In genomic region chr5:143426437-143426991, GRCh38 we compare ENCODE assay signal across 11 cellular contexts. TPM values are rescaled to one million over a fixed set of nuclear protein-coding genes. Genes with fewer than 3 reads are reported as not detected.
DNase-seq lines count a peak whose midpoint lies in the region; ATAC-seq and TF ChIP-seq lines count a peak whose summit lies in the region.
"Had no signal": no experiment of that assay in that cellular context is flagged by ENCODE, and none has a peak within 500 bp of the region (broad histone marks: within the 10 kb centered on the region; RNA-seq: fewer than 3 reads in every experiment).

No MANE protein-coding gene starts in this region.

- no peaks in the 10 kb centered on the region for H3K9me3 ChIP-seq in CD4-positive, CD25-positive, alpha-beta regulatory T cell (ENCODE audit: control insufficient read depth in 2 of 2, low read length in 2 of 2)
- H3K9me3 ChIP-seq in heart left ventricle = no peaks in the 10 kb centered on the region
- H3K9me3 ChIP-seq in esophagus muscularis mucosa = no peaks in the 10 kb centered on the region

- no peak overlapping the region for H3K27ac ChIP-seq in CD4-positive, CD25-positive, alpha-beta regulatory T cell (ENCODE audit: insufficient read depth, low read length, poor library complexity, severe bottlenecking)
- H3K27ac ChIP-seq in heart left ventricle (no peak overlapping the region), esophagus muscularis mucosa (replicated peaks in 1 of 4) (no peak overlapping the region)

- peaks cover 3% of the 10 kb centered on the region for H3K36me3 Mint-ChIP-seq in CD4-positive, CD25-positive, alpha-beta regulatory T cell
- no peaks in the 10 kb centered on the region for H3K36me3 Mint-ChIP-seq in endothelial cell (ENCODE audit: low read depth, unreplicated experiment)

- peaks cover 0 to 2% (median 0%) of the 10 kb centered on the region in 7 donors for H3K9me3 Mint-ChIP-seq in CD4-positive, CD25-positive, alpha-beta regulatory T cell
- no peaks in the 10 kb centered on the region for H3K9me3 Mint-ChIP-seq in endothelial cell (ENCODE audit: unreplicated experiment)

- intact Hi-C loops in heart left ventricle (cut with DNase I) (no loop called here), esophagus muscularis mucosa (cut with DNase I) (no loop called here)

- H3K27me3 ChIP-seq in CD4-positive, CD25-positive, alpha-beta regulatory T cell (ENCODE audit: control insufficient read depth, insufficient read depth, low read length) = no peaks in the 10 kb centered on the region
- H3K27me3 ChIP-seq in heart left ventricle (no peaks in the 10 kb centered on the region), esophagus muscularis mucosa (no peaks in the 10 kb centered on the region)

- peaks cover 6 to 28% (median 19%) of the 10 kb centered on the region in 4 donors for H3K4me1 Mint-ChIP-seq in CD4-positive, CD25-positive, alpha-beta regulatory T cell
- H3K4me1 Mint-ChIP-seq in endothelial cell (ENCODE audit: unreplicated experiment) = no peaks in the 10 kb centered on the region

- H3K4me3 ChIP-seq in CD4-positive, CD25-positive, alpha-beta regulatory T cell (ENCODE audit: low read depth, low read length) = no peak overlapping the region
- H3K4me3 ChIP-seq in heart left ventricle (no peak overlapping the region), esophagus muscularis mucosa (no peak overlapping the region)

- no peak for TF ChIP-seq CTCF in heart left ventricle (IDR thresholded peaks at IDR 0.05)
- no peak for TF ChIP-seq CTCF in endothelial cell (IDR thresholded peaks at IDR 0.05; ENCODE audit: unreplicated experiment)
- TF ChIP-seq CTCF in esophagus muscularis mucosa (IDR thresholded peaks at IDR 0.05) = no peak

- peaks cover 5% of the 10 kb centered on the region for H3K4me1 ChIP-seq in CD4-positive, CD25-positive, alpha-beta regulatory T cell (ENCODE audit: control insufficient read depth, insufficient read depth, low read length, poor library complexity, severe bottlenecking)
- H3K4me1 ChIP-seq in heart left ventricle (peaks cover 0 to 19% (median 0%) of the 10 kb centered on the region in 12 donors), esophagus muscularis mucosa (no peaks in the 10 kb centered on the region)

- no peak for TF ChIP-seq EP300 in esophagus muscularis mucosa (IDR thresholded peaks at IDR 0.05)

- peak overlapping the region in 2 of 3 donors; percentile 27 to 89 for H3K27ac Mint-ChIP-seq in CD4-positive, CD25-positive, alpha-beta regulatory T cell
- H3K27ac Mint-ChIP-seq in endothelial cell (ENCODE audit: unreplicated experiment) = no peak overlapping the region

- WGBS in heart left ventricle, 4 donors = 91 to 93% (median 92%) methylated on average over 9 of the region's 9 CpGs
- WGBS in esophagus muscularis mucosa = 79% methylated on average over 9 of the region's 9 CpGs

- no peaks in the 10 kb centered on the region for H3K36me3 ChIP-seq in CD4-positive, CD25-positive, alpha-beta regulatory T cell (ENCODE audit: control insufficient read depth, insufficient read depth, low read length)
- H3K36me3 ChIP-seq in heart left ventricle = no peaks in the 10 kb centered on the region
- H3K36me3 ChIP-seq in esophagus muscularis mucosa = no peaks in the 10 kb centered on the region

- DNase-seq in CD4-positive, CD25-positive, alpha-beta regulatory T cell = no peak
- DNase-seq in NCI-H2107 treated with DMSO at 0.1 percent for 48 hours (lab: John Stamatoyannopoulos, UW; ENCODE audit: unreplicated experiment) = no peak
- DNase-seq in heart left ventricle = no peak
- DNase-seq in endothelial cell (ENCODE audit: low spot score) = no peak
- DNase-seq in esophagus muscularis mucosa (ENCODE audit: extremely low spot score) = no peak
- DNase-seq: IMR-90, islet precursor cell, NCI-H2029 treated with DMSO at 0.1 percent for 48 hours had no signal

- TF ChIP-seq POLR2A in heart left ventricle (IDR thresholded peaks at IDR 0.05) (no peak), esophagus muscularis mucosa (IDR thresholded peaks at IDR 0.05; ENCODE audit: low read depth) (no peak)

- H3K27me3 Mint-ChIP-seq in CD4-positive, CD25-positive, alpha-beta regulatory T cell = no peaks in the 10 kb centered on the region
- no peaks in the 10 kb centered on the region for H3K27me3 Mint-ChIP-seq in endothelial cell (ENCODE audit: unreplicated experiment)

- peak in 1 of 2 donors; percentile 37 for ATAC-seq in CD4-positive, CD25-positive, alpha-beta regulatory T cell (ENCODE audit: low read depth in 2 of 2)
- ATAC-seq in GM18909 (IDR thresholded peaks at IDR 0.05; ENCODE audit: poor library complexity, unreplicated experiment) (peak; percentile 85), HG02642 (IDR thresholded peaks at IDR 0.05; ENCODE audit: poor library complexity, unreplicated experiment) (peak; percentile 64), HG03520 (IDR thresholded peaks at IDR 0.05; ENCODE audit: unreplicated experiment) (peak; percentile 77), heart left ventricle (no peak)

- H3K4me3 Mint-ChIP-seq in CD4-positive, CD25-positive, alpha-beta regulatory T cell = no peak overlapping the region
- H3K4me3 Mint-ChIP-seq in endothelial cell (ENCODE audit: unreplicated experiment) = no peak overlapping the region

RNA-seq across cellular contexts. Expression of gene NR3C1, which starts 23.0 kb away (rescaled TPM):
- 154 TPM for total RNA-seq in CD4-positive, CD25-positive, alpha-beta regulatory T cell
- polyA plus RNA-seq in CD4-positive, CD25-positive, alpha-beta regulatory T cell = 10 to 100 TPM; 62.5 to 85.5 (median 71.3) TPM
- 10 to 100 TPM; 29.6 to 73.7 (median 50.6) TPM for total RNA-seq in heart left ventricle
- polyA plus RNA-seq in heart left ventricle = 10 to 100 TPM; 10.4 to 21.5 TPM
- 9.9 TPM for total RNA-seq in endothelial cell (ENCODE audit: unreplicated experiment)
- 10 to 100 TPM; 79.2 to 92.3 (median 89.3) TPM for total RNA-seq in esophagus muscularis mucosa

Comparison
In these comparisons a context has a peak if more than half of its experiments do, and no peak if none do; other contexts are left out.
1. ATAC-seq: peak in GM18909 (single experiment), HG02642 (single experiment) and HG03520 (single experiment); none in heart left ventricle (0 of 4).